In genomic region chr2:156340377-156340776, GRCh38 we compare ENCODE assay signal across 9 cellular contexts. TPM values are rescaled to one million over a fixed set of nuclear protein-coding genes. Genes with fewer than 3 reads are reported as not detected.
DNase-seq lines count a peak whose midpoint lies in the region; ATAC-seq and TF ChIP-seq lines count a peak whose summit lies in the region.
"Had no signal": no experiment of that assay in that cellular context is flagged by ENCODE, and none has a peak within 500 bp of the region (broad histone marks: within the 10 kb centered on the region; RNA-seq: fewer than 3 reads in every experiment).

No MANE protein-coding gene starts in this region.

- no peak overlapping the region for H2AFZ ChIP-seq in fibroblast of lung (ENCODE audit: low read length)

- H4K20me1 ChIP-seq in fibroblast of lung (ENCODE audit: control insufficient read depth, extremely low read depth, insufficient read depth, low read length) = no peaks in the 10 kb centered on the region

- no peak overlapping the region for H3K9ac ChIP-seq in fibroblast of lung (ENCODE audit: insufficient read depth, low read length)

- no peak for TF ChIP-seq POLR2A in stomach (IDR thresholded peaks at IDR 0.05)

- H3K9me3 ChIP-seq in RWPE2 (ENCODE audit: severe bottlenecking) = no peaks in the 10 kb centered on the region
- no peaks in the 10 kb centered on the region for H3K9me3 ChIP-seq in fibroblast of lung (ENCODE audit: control insufficient read depth, insufficient read depth, low read depth, low read length)
- no peaks in the 10 kb centered on the region for H3K9me3 ChIP-seq in stomach

- WGBS in stomach, 5 donors = 19 to 50% (median 30%) methylated on average over 1 of the region's 1 CpG

- H3K27me3 ChIP-seq in RWPE2 (ENCODE audit: insufficient read depth, poor library complexity, severe bottlenecking) (no peaks in the 10 kb centered on the region), fibroblast of lung (ENCODE audit: control insufficient read depth, insufficient read depth, low read length) (no peaks in the 10 kb centered on the region), stomach (no peaks in the 10 kb centered on the region)

- TF ChIP-seq EP300 in stomach (IDR thresholded peaks at IDR 0.05) = no peak

- peak overlapping the region; percentile 92 for H3K27ac ChIP-seq in RWPE2 (ENCODE audit: poor library complexity, severe bottlenecking)
- peak overlapping the region; percentile 99 for H3K27ac ChIP-seq in fibroblast of lung (ENCODE audit: insufficient read depth, low read length)
- peak overlapping the region in 4 of 5 donors; percentile 99 to 100 (median 100) for H3K27ac ChIP-seq in stomach

- no peaks in the 10 kb centered on the region for H3K79me2 ChIP-seq in fibroblast of lung (ENCODE audit: control insufficient read depth, insufficient read depth, low read length)

- intact Hi-C loops in stomach (cut with DNase I; ENCODE audit: low total_unique reads) = loop anchor here (10.0 kb wide), 1 partner anchor 54 kb away; no protein-coding TSS in a partner anchor

- H3K4me2 ChIP-seq in fibroblast of lung (ENCODE audit: extremely low read depth, insufficient read depth, low read length) = peak overlapping the region; percentile 99

- DNase-seq in NCI-H82 (lab: John Stamatoyannopoulos, UW) = peak; percentile 5
- no peak for DNase-seq in NCI-H82 treated with DMSO at 0.1 percent for 48 hours (lab: John Stamatoyannopoulos, UW; ENCODE audit: unreplicated experiment)
- no peak for DNase-seq in RWPE2 (ENCODE audit: low spot score)
- DNase-seq in fibroblast of lung (ENCODE audit: low read depth in 2 of 2) = no peak
- DNase-seq in stomach = no peak
- no peak for DNase-seq in COLO829 (ENCODE audit: low spot score)

- H3K36me3 ChIP-seq in RWPE2 (ENCODE audit: low read depth) = no peaks in the 10 kb centered on the region
- no peaks in the 10 kb centered on the region for H3K36me3 ChIP-seq in fibroblast of lung (ENCODE audit: control insufficient read depth, insufficient read depth, low read length)
- no peaks in the 10 kb centered on the region for H3K36me3 ChIP-seq in stomach

- H3K4me3 ChIP-seq in RWPE2 (ENCODE audit: severe bottlenecking) (no peak overlapping the region), fibroblast of lung (replicated peaks in 1 of 4; ENCODE audit: control extremely low read depth in 1 of 4, insufficient read depth in 1 of 4, low read depth in 3 of 4, low read length in 4 of 4) (peak overlapping the region in 1 of 4 experiments; percentile 86), stomach (no peak overlapping the region)

- TF ChIP-seq CTCF in RWPE2 (IDR thresholded peaks at IDR 0.05; ENCODE audit: poor library complexity, severe bottlenecking) = no peak
- no peak for TF ChIP-seq CTCF in fibroblast of lung (conservative IDR thresholded peaks at IDR 0.05 in 1 of 2, IDR thresholded peaks at IDR 0.05 in 1 of 2; ENCODE audit: low read depth in 1 of 2, low read length in 2 of 2)
- no peak for TF ChIP-seq CTCF in stomach (IDR thresholded peaks at IDR 0.05)

- peaks cover 23% of the 10 kb centered on the region for H3K4me1 ChIP-seq in RWPE2 (ENCODE audit: insufficient read depth, poor library complexity, severe bottlenecking)
- H3K4me1 ChIP-seq in fibroblast of lung (ENCODE audit: control insufficient read depth, extremely low read depth, insufficient read depth, low read length) = peaks cover 2% of the 10 kb centered on the region
- H3K4me1 ChIP-seq in stomach = peaks cover 18 to 53% (median 37%) of the 10 kb centered on the region in 4 donors

- ATAC-seq in RWPE2 (ENCODE audit: low read depth) (no peak), HG02870 (IDR thresholded peaks at IDR 0.05; ENCODE audit: unreplicated experiment) (no peak), HG02852 (IDR thresholded peaks at IDR 0.05; ENCODE audit: unreplicated experiment) (no peak)
- ATAC-seq: sciatic nerve had no signal

RNA-seq across cellular contexts. Expression of gene NR4A2, which starts 7.9 kb away (rescaled TPM):
- 0.17 and 0.26 TPM in 2 replicates for total RNA-seq in fibroblast of lung
- polyA plus RNA-seq in fibroblast of lung = 0.62 and 1.4 TPM in 2 replicates
- polyA plus RNA-seq in fibroblast of lung (2012) = 0.94 and 1.3 TPM in 2 replicates
- 4.1 and 8.5 TPM in 2 replicates for polyA minus RNA-seq in fibroblast of lung (ENCODE audit: low replicate concordance)
- 10 to 100 TPM in 2 of 5 donors, 1 to 10 TPM in 1, not detected in 2; 7.7 to 17.4 (median 13.8) TPM for total RNA-seq in stomach
- 10 to 100 TPM in 1 of 3 donors, 1 to 10 TPM in 2; 4.7 to 20.7 (median 4.7) TPM for polyA plus RNA-seq in stomach
